ENCODE assay signal across 24 cellular contexts in genomic region chr7:103687981-103688380, GRCh38.
"Had no signal": no experiment of that assay in that cellular context is flagged by ENCODE, and none has a peak within 500 bp of the region (broad histone marks: within the 10 kb centered on the region; RNA-seq: fewer than 3 reads in every experiment).

No MANE protein-coding gene starts in this region.

- DNase-seq: activated CD4-positive, alpha-beta memory T cell treated with anti-CD3 and anti-CD28 coated beads for 36 hours; activated CD4-positive, alpha-beta T cell treated with anti-CD3 and anti-CD28 coated beads, Interleukin-2, amount 10 ng/mL, durations not matched to agents 24 days and 14 days; activated CD4-positive, CD25-positive, alpha-beta regulatory T cell treated with anti-CD3 and anti-CD28 coated beads, Interleukin-2, amount 50 U/mL, for 72 hours; activated CD8-positive, alpha-beta memory T cell treated with anti-CD3 and anti-CD28 coated beads, Interleukin-2, amount 50 U/mL, for 4 hours; activated effector memory CD4-positive, alpha-beta T cell treated with anti-CD3 and anti-CD28 coated beads, Interleukin-2, amount 50 U/mL, for 16 hours; activated naive CD4-positive, alpha-beta T cell treated with anti-CD3 and anti-CD28 coated beads for 36 hours; activated naive CD8-positive, alpha-beta T cell treated with anti-CD3 and anti-CD28 coated beads, Interleukin-2, amount 10 ng/mL, durations not matched to agents 7 days and 5 days; activated T-cell treated with anti-CD3 and anti-CD28 coated beads, Interleukin-2, amount 50 U/mL, for 1 hour; brain microvascular endothelial cell; cortex of kidney; effector memory CD8-positive, alpha-beta T cell; erythroblast; gastrocnemius medialis; glutamatergic neuron; islet precursor cell; left ventricle myocardium inferior; mucosa of descending colon; posterior cingulate gyrus; right cardiac atrium; stimulated activated CD4-positive, alpha-beta T cell treated with anti-CD3 and anti-CD28 coated beads, Interleukin-15, amount 100 ng/mL, for 24 hours; stimulated activated CD4-positive, alpha-beta T cell treated with anti-CD3 and anti-CD28 coated beads, Interleukin-2, amount 100 ng/mL, for 24 hours; stimulated activated naive CD4-positive, alpha-beta T cell; tibial artery; upper lobe of right lung had no signal
